Comparison of ENCODE assay signal across 22 cellular contexts in genomic region chr17:82108999-82109480, GRCh38. TPM values are rescaled to one million over a fixed set of nuclear protein-coding genes. Genes with fewer than 3 reads are reported as not detected.
A peak's percentile ranks its signal among the peaks of the same experiment; 100 is the strongest.
DNase-seq lines count a peak whose midpoint lies in the region; ATAC-seq and TF ChIP-seq lines count a peak whose summit lies in the region.
"Had no signal": no experiment of that assay in that cellular context is flagged by ENCODE, and none has a peak within 500 bp of the region (broad histone marks: within the 10 kb centered on the region; RNA-seq: fewer than 3 reads in every experiment).

No MANE protein-coding gene starts in this region.

- no peak overlapping the region for H3K4me3 ChIP-seq in BLaER1
- H3K4me3 ChIP-seq: hepatocyte, SJSA1, stomach had no signal

- intact Hi-C loops in activated CD4-positive, alpha-beta T cell treated with anti-CD3 and anti-CD28 coated beads, Interleukin-2, amount 10 ng/mL, durations not matched to agents 24 days and 14 days (cut with micrococcal nuclease): no loop called here

- H3K9me3 Mint-ChIP-seq in activated CD4-positive, alpha-beta T cell treated with anti-CD3 and anti-CD28 coated beads, Interleukin-2, amount 10 ng/mL, durations not matched to agents 24 days and 14 days: no peaks in the 10 kb centered on the region
- H3K9me3 Mint-ChIP-seq in nephron progenitor cell: no peaks in the 10 kb centered on the region
- H3K9me3 Mint-ChIP-seq: central memory CD8-positive, alpha-beta T cell had no signal

- peaks cover 6% of the 10 kb centered on the region; the same call in 1 of the 2 replicates for H3K36me3 ChIP-seq in BLaER1

- H3K27me3 Mint-ChIP-seq in activated CD4-positive, alpha-beta T cell treated with anti-CD3 and anti-CD28 coated beads, Interleukin-2, amount 10 ng/mL, durations not matched to agents 24 days and 14 days: no peaks in the 10 kb centered on the region
- H3K27me3 Mint-ChIP-seq in nephron progenitor cell (ENCODE audit: low read depth, poor library complexity): no peaks in the 10 kb centered on the region
- H3K27me3 Mint-ChIP-seq: central memory CD8-positive, alpha-beta T cell; T-helper 17 cell had no signal

- POLR2A ChIA-PET in RWPE1 (lab: Yijun Ruan, JAX; ENCODE audit: low non-redundant PET): no interaction called here

- peaks cover 3% of the 10 kb centered on the region for H3K36me3 Mint-ChIP-seq in activated CD4-positive, alpha-beta T cell treated with anti-CD3 and anti-CD28 coated beads, Interleukin-2, amount 10 ng/mL, durations not matched to agents 24 days and 14 days (ENCODE audit: low read depth)
- peaks cover 37% of the 10 kb centered on the region for H3K36me3 Mint-ChIP-seq in nephron progenitor cell (ENCODE audit: low read depth)

- H3K27me3 ChIP-seq in BLaER1: no peaks in the 10 kb centered on the region
- H3K27me3 ChIP-seq: foreskin keratinocyte, hepatocyte, SJSA1, stomach had no signal

- H3K9ac ChIP-seq in BLaER1: 0 out of 2 replicates have a peak overlapping the region, but pooled peaks have one; percentile 14

- CTCF ChIA-PET in RWPE1 (lab: Yijun Ruan, JAX): no interaction called here

- DNase-seq in activated CD4-positive, alpha-beta T cell treated with anti-CD3 and anti-CD28 coated beads, Interleukin-2, amount 10 ng/mL, durations not matched to agents 24 days and 14 days: no peak
- DNase-seq in activated CD4-positive, alpha-beta T cell treated with anti-CD3 and anti-CD28 coated beads for 1 hour: no peak
- no peak for DNase-seq in RWPE1 (ENCODE audit: low spot score)
- no peak for DNase-seq in nephron progenitor cell
- DNase-seq in C1 segment of cervical spinal cord (lab: John Stamatoyannopoulos, UW): no peak
- DNase-seq: activated CD8-positive, alpha-beta T cell treated with anti-CD3 and anti-CD28 coated beads, Interleukin-2, amount 10 ng/mL, durations not matched to agents 7 days and 5 days; activated naive CD4-positive, alpha-beta T cell treated with anti-CD3 and anti-CD28 coated beads, Interleukin-2, amount 50 U/mL, for 16 hours; activated T-cell treated with anti-CD3 and anti-CD28 coated beads, Interleukin-2, amount 50 U/mL, for 1 hour; aorta; DMS 273 treated with DMSO at 0.1 percent for 48 hours; foreskin keratinocyte; NCI-H2081; nucleus accumbens; stomach; T-helper 17 cell had no signal

- peak overlapping the region; percentile 29 for H3K27ac Mint-ChIP-seq in activated CD4-positive, alpha-beta T cell treated with anti-CD3 and anti-CD28 coated beads, Interleukin-2, amount 10 ng/mL, durations not matched to agents 24 days and 14 days
- H3K27ac Mint-ChIP-seq in nephron progenitor cell: peak overlapping the region; percentile 97

- H4K20me1 ChIP-seq in BLaER1: no peaks in the 10 kb centered on the region

- TF ChIP-seq CTCF in RWPE1 (conservative IDR thresholded peaks at IDR 0.05; ENCODE audit: low read depth) (no peak), nephron progenitor cell (IDR thresholded peaks at IDR 0.05) (no peak)

- H3K9me3 ChIP-seq in BLaER1: no peaks in the 10 kb centered on the region
- H3K9me3 ChIP-seq: SJSA1, stomach had no signal

- 0 out of 2 replicates have a peak overlapping the region, but pooled peaks have one; percentile 7 for H3K27ac ChIP-seq in BLaER1
- peak overlapping the region; percentile 96 for H3K27ac ChIP-seq in RWPE1
- H3K27ac ChIP-seq: foreskin keratinocyte, hepatocyte, HL-60, SJSA1 had no signal

- H3K4me3 Mint-ChIP-seq in activated CD4-positive, alpha-beta T cell treated with anti-CD3 and anti-CD28 coated beads, Interleukin-2, amount 10 ng/mL, durations not matched to agents 24 days and 14 days: no peak overlapping the region
- H3K4me3 Mint-ChIP-seq in nephron progenitor cell: no peak overlapping the region
- H3K4me3 Mint-ChIP-seq: activated CD8-positive, alpha-beta T cell treated with anti-CD3 and anti-CD28 coated beads, Interleukin-2, amount 10 ng/mL, durations not matched to agents 7 days and 5 days; central memory CD8-positive, alpha-beta T cell; T-helper 17 cell had no signal

- peak overlapping the region; percentile 80 for H3K4me2 ChIP-seq in BLaER1
- H3K4me2 ChIP-seq: hepatocyte had no signal

- ATAC-seq in SK-N-SH treated with all-trans-retinoic acid at 6 μM for 48 hours: no peak
- no peak for ATAC-seq in GM18858 (IDR thresholded peaks at IDR 0.05; ENCODE audit: unreplicated experiment)
- ATAC-seq: activated CD8-positive, alpha-beta T cell treated with anti-CD3 and anti-CD28 coated beads, Interleukin-2, amount 10 ng/mL, durations not matched to agents 7 days and 5 days; foreskin keratinocyte; T-helper 17 cell had no signal

- peaks cover 17% of the 10 kb centered on the region for H3K4me1 Mint-ChIP-seq in activated CD4-positive, alpha-beta T cell treated with anti-CD3 and anti-CD28 coated beads, Interleukin-2, amount 10 ng/mL, durations not matched to agents 24 days and 14 days
- H3K4me1 Mint-ChIP-seq in nephron progenitor cell: peaks cover 69% of the 10 kb centered on the region

- peaks cover 53% of the 10 kb centered on the region for H3K4me1 ChIP-seq in BLaER1

TF ChIP-seq in SK-N-SH treated with all-trans-retinoic acid at 6 μM for 48 hours, 23 proteins besides CTCF, POLR2A, EP300 and RAD21:
- TF ChIP-seq POU6F1 (CRISPR knock-in tag; IDR thresholded peaks at IDR 0.05; ENCODE audit: borderline replicate concordance, low read depth) (no peak), ZFP3 (CRISPR knock-in tag; IDR thresholded peaks at IDR 0.05) (no peak), OSR1 (CRISPR knock-in tag; IDR thresholded peaks at IDR 0.05) (no peak), ESRRG (CRISPR knock-in tag; IDR thresholded peaks at IDR 0.05) (no peak), ISL1 (CRISPR knock-in tag; IDR thresholded peaks at IDR 0.05) (no peak), CSRNP3 (CRISPR knock-in tag; IDR thresholded peaks at IDR 0.05) (no peak), ZNF70 (CRISPR knock-in tag; IDR thresholded peaks at IDR 0.05) (no peak), PATZ1 (CRISPR knock-in tag; IDR thresholded peaks at IDR 0.05; ENCODE audit: borderline replicate concordance) (no peak), RARB (CRISPR knock-in tag; IDR thresholded peaks at IDR 0.05) (no peak), CSDC2 (CRISPR knock-in tag; IDR thresholded peaks at IDR 0.05) (no peak)

RNA-seq across cellular contexts. Expression of gene FASN, which starts 11.0 kb away (rescaled TPM):
- 428 and 452 TPM in 2 replicates for total RNA-seq in activated CD4-positive, alpha-beta T cell treated with anti-CD3 and anti-CD28 coated beads, Interleukin-2, amount 10 ng/mL, durations not matched to agents 24 days and 14 days

RNA-seq across cellular contexts. Expression of gene DUS1L, which starts 43.4 kb away (rescaled TPM):
- 230 and 232 TPM in 2 replicates for total RNA-seq in activated CD4-positive, alpha-beta T cell treated with anti-CD3 and anti-CD28 coated beads, Interleukin-2, amount 10 ng/mL, durations not matched to agents 24 days and 14 days

RNA-seq across cellular contexts. Expression of gene GPS1, which starts 57.3 kb away (rescaled TPM):
- 117 and 118 TPM in 2 replicates for total RNA-seq in activated CD4-positive, alpha-beta T cell treated with anti-CD3 and anti-CD28 coated beads, Interleukin-2, amount 10 ng/mL, durations not matched to agents 24 days and 14 days

RNA-seq across cellular contexts. Expression of gene RFNG, which starts 57.4 kb away (rescaled TPM):
- 21.4 and 30.8 TPM in 2 replicates for total RNA-seq in activated CD4-positive, alpha-beta T cell treated with anti-CD3 and anti-CD28 coated beads, Interleukin-2, amount 10 ng/mL, durations not matched to agents 24 days and 14 days
